19 cellular contexts compared by ENCODE assay signal in genomic region chr4:76339364-76339763, GRCh38.
"Had no signal": no experiment of that assay in that cellular context is flagged by ENCODE, and none has a peak within 500 bp of the region (broad histone marks: within the 10 kb centered on the region; RNA-seq: fewer than 3 reads in every experiment).

No MANE protein-coding gene starts in this region.

- H3K9me3 Mint-ChIP-seq: activated B cell treated with CpG ODN at 0.5 μM for 24 hours; activated naive CD8-positive, alpha-beta T cell treated with anti-CD3 and anti-CD28 coated beads, Interleukin-2, amount 10 ng/mL, durations not matched to agents 7 days and 5 days; dendritic cell treated with granulocyte-macrophage colony-stimulating factor and Interleukin-4, amounts not matched to agents 40 ng/mL and 50 ng/mL, for 4 days; effector memory CD8-positive, alpha-beta T cell; mesothelial cell of epicardium; nephron progenitor cell; stimulated activated naive CD8-positive, alpha-beta T cell treated with anti-CD3 and anti-CD28 coated beads, Interleukin-15, amount 100 ng/mL, for 72 hours had no signal

- H3K4me1 ChIP-seq: lower lobe of right lung, prostate gland had no signal

- H3K36me3 ChIP-seq: lower lobe of right lung, prostate gland had no signal

- H3K27me3 Mint-ChIP-seq: dendritic cell treated with granulocyte-macrophage colony-stimulating factor and Interleukin-4, amounts not matched to agents 40 ng/mL and 50 ng/mL, for 4 days; stimulated activated naive CD8-positive, alpha-beta T cell treated with anti-CD3 and anti-CD28 coated beads, Interleukin-15, amount 100 ng/mL, for 72 hours had no signal

- H3K27ac ChIP-seq: lower lobe of right lung, prostate gland had no signal

- H3K4me1 Mint-ChIP-seq: activated B cell treated with CpG ODN at 0.5 μM for 24 hours; activated naive CD8-positive, alpha-beta T cell treated with anti-CD3 and anti-CD28 coated beads, Interleukin-2, amount 10 ng/mL, durations not matched to agents 7 days and 5 days; stimulated activated naive CD8-positive, alpha-beta T cell treated with anti-CD3 and anti-CD28 coated beads, Interleukin-15, amount 100 ng/mL, for 72 hours had no signal

- H3K4me3 Mint-ChIP-seq: activated B cell treated with CpG ODN at 0.5 μM for 24 hours; activated naive CD8-positive, alpha-beta T cell treated with anti-CD3 and anti-CD28 coated beads, Interleukin-2, amount 10 ng/mL, durations not matched to agents 7 days and 5 days; dendritic cell treated with granulocyte-macrophage colony-stimulating factor and Interleukin-4, amounts not matched to agents 40 ng/mL and 50 ng/mL, for 4 days; effector memory CD8-positive, alpha-beta T cell; mesothelial cell of epicardium; nephron progenitor cell; stimulated activated naive CD8-positive, alpha-beta T cell treated with anti-CD3 and anti-CD28 coated beads, Interleukin-15, amount 100 ng/mL, for 72 hours; type B pancreatic cell had no signal

- H3K36me3 Mint-ChIP-seq: activated naive CD8-positive, alpha-beta T cell treated with anti-CD3 and anti-CD28 coated beads, Interleukin-2, amount 10 ng/mL, durations not matched to agents 7 days and 5 days; mesothelial cell of epicardium; type B pancreatic cell had no signal

- H3K4me3 ChIP-seq: lower lobe of right lung, prostate gland had no signal

- ATAC-seq: effector memory CD8-positive, alpha-beta T cell; left colon; lower lobe of right lung; right cardiac atrium; stimulated activated naive CD8-positive, alpha-beta T cell treated with anti-CD3 and anti-CD28 coated beads, Interleukin-15, amount 100 ng/mL, for 72 hours had no signal

- H3K27ac Mint-ChIP-seq: activated B cell treated with CpG ODN at 0.5 μM for 24 hours; activated naive CD8-positive, alpha-beta T cell treated with anti-CD3 and anti-CD28 coated beads, Interleukin-2, amount 10 ng/mL, durations not matched to agents 7 days and 5 days; dendritic cell treated with granulocyte-macrophage colony-stimulating factor and Interleukin-4, amounts not matched to agents 40 ng/mL and 50 ng/mL, for 4 days; effector memory CD8-positive, alpha-beta T cell; mesothelial cell of epicardium; nephron progenitor cell; stimulated activated naive CD8-positive, alpha-beta T cell treated with anti-CD3 and anti-CD28 coated beads, Interleukin-15, amount 100 ng/mL, for 72 hours; type B pancreatic cell had no signal

- DNase-seq: activated B cell treated with CpG ODN at 0.5 μM for 24 hours; activated CD4-positive, alpha-beta T cell treated with anti-CD3 and anti-CD28 coated beads for 48 hours; activated CD8-positive, alpha-beta memory T cell treated with anti-CD3 and anti-CD28 coated beads for 24 hours; activated naive CD8-positive, alpha-beta T cell treated with anti-CD3 and anti-CD28 coated beads, Interleukin-2, amount 10 ng/mL, durations not matched to agents 7 days and 5 days; anterior cingulate cortex; cerebellar nuclear complex; effector memory CD8-positive, alpha-beta T cell; left colon; lower lobe of right lung; nephron progenitor cell; occipital lobe; right cardiac atrium; stimulated activated naive CD8-positive, alpha-beta T cell treated with anti-CD3 and anti-CD28 coated beads, Interleukin-15, amount 100 ng/mL, for 72 hours had no signal

- H3K9me3 ChIP-seq: lower lobe of right lung, prostate gland had no signal

- FAIRE-seq: islet of Langerhans, TTC549 had no signal
